In genomic region chr11:39724404-39724803, GRCh38 we compare ENCODE assay signal across 19 cellular contexts.
DNase-seq lines count a peak whose midpoint lies in the region; ATAC-seq and TF ChIP-seq lines count a peak whose summit lies in the region.
"Had no signal": no experiment of that assay in that cellular context is flagged by ENCODE, and none has a peak within 500 bp of the region (broad histone marks: within the 10 kb centered on the region; RNA-seq: fewer than 3 reads in every experiment).

No MANE protein-coding gene starts in this region.

- H2BK120ac ChIP-seq in H9 (ENCODE audit: low read depth, low read length, poor library complexity, severe bottlenecking), result no peak overlapping the region

- no peak overlapping the region for H2BK5ac ChIP-seq in H9 (ENCODE audit: insufficient read length, low read length)

- no peak overlapping the region for H2BK12ac ChIP-seq in H9 (ENCODE audit: insufficient read length, low read depth, low read length)

- no peak overlapping the region for H2AFZ ChIP-seq in H9 (ENCODE audit: low read length)

- no peaks in the 10 kb centered on the region for H3K79me2 ChIP-seq in H9 (ENCODE audit: insufficient read depth, low read length)

- POLR2A ChIA-PET in Panc1 (lab: Charles Lee), result no interaction called here

- no peaks in the 10 kb centered on the region for H3K36me3 Mint-ChIP-seq in H9 (ENCODE audit: insufficient read depth in 1 of 3, low read depth in 3 of 3)
- H3K36me3 Mint-ChIP-seq in activated naive CD4-positive, alpha-beta T cell treated with anti-CD3 and anti-CD28 coated beads for 36 hours (ENCODE audit: low read depth), result no peaks in the 10 kb centered on the region

- no peak overlapping the region for H3K4me3 Mint-ChIP-seq in H9
- no peak overlapping the region for H3K4me3 Mint-ChIP-seq in activated naive CD4-positive, alpha-beta T cell treated with anti-CD3 and anti-CD28 coated beads for 36 hours
- H3K4me3 Mint-ChIP-seq: nephron; stimulated activated naive CD8-positive, alpha-beta T cell treated with anti-CD3 and anti-CD28 coated beads, Interleukin-15, amount 100 ng/mL, for 72 hours had no signal

- H4K8ac ChIP-seq in H9 (replicated peaks; ENCODE audit: insufficient read length, low read depth, low read length), result no peak overlapping the region

- no peak overlapping the region for H4K91ac ChIP-seq in H9 (ENCODE audit: insufficient read length, low read depth, low read length)

- intact Hi-C loops in Panc1 (cut with micrococcal nuclease; ENCODE audit: unreplicated experiment), result no loop called here
- intact Hi-C loops in activated naive CD4-positive, alpha-beta T cell treated with anti-CD3 and anti-CD28 coated beads for 36 hours (cut with micrococcal nuclease), result no loop called here

- H3K4me2 ChIP-seq in H9 (ENCODE audit: insufficient read depth, insufficient read length, low read length), result no peak overlapping the region
- H3K4me2 ChIP-seq: KMS-11 had no signal

- no peak overlapping the region for H3T11ph ChIP-seq in H9 (ENCODE audit: low read length)

- H3K27ac ChIP-seq in H9 (ENCODE audit: insufficient read length, low read depth, low read length), result no peak overlapping the region
- H3K27ac ChIP-seq in Panc1 (ENCODE audit: low read length), result no peak overlapping the region
- H3K27ac ChIP-seq: gastrocnemius medialis, KMS-11 had no signal

- H3K4ac ChIP-seq in H9 (ENCODE audit: low read depth, low read length), result no peak overlapping the region

- H3K27me3 Mint-ChIP-seq in H9 (ENCODE audit: low read depth), result no peaks in the 10 kb centered on the region
- H3K27me3 Mint-ChIP-seq in activated naive CD4-positive, alpha-beta T cell treated with anti-CD3 and anti-CD28 coated beads for 36 hours (ENCODE audit: low read depth), result no peaks in the 10 kb centered on the region
- H3K27me3 Mint-ChIP-seq: stimulated activated naive CD8-positive, alpha-beta T cell treated with anti-CD3 and anti-CD28 coated beads, Interleukin-15, amount 100 ng/mL, for 72 hours had no signal

- no peak overlapping the region for H4K5ac ChIP-seq in H9 (ENCODE audit: insufficient read length, low read depth, low read length)

- no CpG with 5 or more reads among the region's 4 CpGs for WGBS in H9 (ENCODE audit: extremely low coverage, insufficient read length, low lambda C conversion rate)

- H3K4me1 Mint-ChIP-seq in H9, result peaks cover 7 to 8% of the 10 kb centered on the region in 2 experiments
- H3K4me1 Mint-ChIP-seq in activated naive CD4-positive, alpha-beta T cell treated with anti-CD3 and anti-CD28 coated beads for 36 hours (ENCODE audit: low read depth), result no peaks in the 10 kb centered on the region
- H3K4me1 Mint-ChIP-seq: nephron; stimulated activated naive CD8-positive, alpha-beta T cell treated with anti-CD3 and anti-CD28 coated beads, Interleukin-15, amount 100 ng/mL, for 72 hours had no signal

- H3K36me3 ChIP-seq in Panc1 (ENCODE audit: control insufficient read depth, insufficient read depth, low read length), result no peaks in the 10 kb centered on the region
- H3K36me3 ChIP-seq: gastrocnemius medialis had no signal

- H3K27ac Mint-ChIP-seq in H9, result no peak overlapping the region
- no peak overlapping the region for H3K27ac Mint-ChIP-seq in activated naive CD4-positive, alpha-beta T cell treated with anti-CD3 and anti-CD28 coated beads for 36 hours
- H3K27ac Mint-ChIP-seq: nephron; stimulated activated naive CD8-positive, alpha-beta T cell treated with anti-CD3 and anti-CD28 coated beads, Interleukin-15, amount 100 ng/mL, for 72 hours had no signal

- TF ChIP-seq CTCF in H9 (conservative IDR thresholded peaks at IDR 0.05), result peak; percentile 48; the same call in 2 of the 3 replicates
- peak; percentile 11; the same call in 1 of the 2 replicates for TF ChIP-seq CTCF in Panc1 (IDR thresholded peaks at IDR 0.05)

- H4K20me1 ChIP-seq in H9 (ENCODE audit: control insufficient read depth, insufficient read depth, insufficient read length), result no peaks in the 10 kb centered on the region

- BruUV-seq in Panc1 (replicated peaks; lab: Mats Ljungman, UMichigan), result no TSS peak

- H2BK20ac ChIP-seq in H9 (ENCODE audit: low read depth, low read length, poor library complexity, severe bottlenecking), result no peak overlapping the region

- H3K4me3 ChIP-seq in Panc1 (ENCODE audit: low read depth in 2 of 2, low read length in 2 of 2), result no peak overlapping the region
- H3K4me3 ChIP-seq: gastrocnemius medialis, GM12878 had no signal

- H3K27me3 ChIP-seq in H9 (ENCODE audit: insufficient read depth, low read length) (no peaks in the 10 kb centered on the region), Panc1 (ENCODE audit: control insufficient read depth, insufficient read depth, low read length) (no peaks in the 10 kb centered on the region)
- H3K27me3 ChIP-seq: gastrocnemius medialis had no signal

- no peaks in the 10 kb centered on the region for H3K9me3 Mint-ChIP-seq in H9
- H3K9me3 Mint-ChIP-seq in activated naive CD4-positive, alpha-beta T cell treated with anti-CD3 and anti-CD28 coated beads for 36 hours, result peaks cover 7% of the 10 kb centered on the region
- H3K9me3 Mint-ChIP-seq: nephron had no signal

- H3K18ac ChIP-seq in H9 (ENCODE audit: insufficient read length, low read depth, low read length), result no peak overlapping the region

- no peaks in the 10 kb centered on the region; the same call in 1 of the 2 replicates for H3K4me1 ChIP-seq in H9 (ENCODE audit: insufficient read depth, low read length)
- H3K4me1 ChIP-seq in Panc1 (ENCODE audit: control insufficient read depth, insufficient read depth, low read length), result no peaks in the 10 kb centered on the region
- H3K4me1 ChIP-seq: gastrocnemius medialis had no signal

- H3K23ac ChIP-seq in H9 (ENCODE audit: insufficient read length, low read depth, low read length), result no peak overlapping the region

- no peak for ATAC-seq in Panc1
- no peak for ATAC-seq in GM19467 (IDR thresholded peaks at IDR 0.05; ENCODE audit: unreplicated experiment)
- ATAC-seq: gastrocnemius medialis; GM12878; stimulated activated naive CD8-positive, alpha-beta T cell treated with anti-CD3 and anti-CD28 coated beads, Interleukin-15, amount 100 ng/mL, for 72 hours had no signal

- H3K79me1 ChIP-seq in H9 (ENCODE audit: insufficient read depth, low read depth, low read length, poor library complexity, severe bottlenecking), result no peaks in the 10 kb centered on the region

- no peak overlapping the region for H3K56ac ChIP-seq in H9 (ENCODE audit: insufficient read length, low read depth, low read length)

- no peaks in the 10 kb centered on the region for H3K23me2 ChIP-seq in H9 (ENCODE audit: insufficient read length, low read depth, low read length, poor library complexity, severe bottlenecking)

- DNase-seq in D341Med (ENCODE audit: low spot score) (peak; percentile 10), H9 (no peak), Panc1 (ENCODE audit: low read depth, low spot score) (no peak), iPS-NIHi11 (ENCODE audit: low spot score) (peak; percentile 13), epidermal melanocyte (ENCODE audit: insufficient read length, low spot score) (no peak), cerebellar nuclear complex (lab: John Stamatoyannopoulos, UW) (no peak)
- DNase-seq in activated naive CD4-positive, alpha-beta T cell treated with anti-CD3 and anti-CD28 coated beads for 36 hours, result no peak
- DNase-seq: amniotic stem cell; gastrocnemius medialis; midbrain; NCI-H1105 treated with DMSO at 0.1 percent for 48 hours; NCI-H526; RPMI8226; stimulated activated naive CD8-positive, alpha-beta T cell treated with anti-CD3 and anti-CD28 coated beads, Interleukin-15, amount 100 ng/mL, for 72 hours; trophoblast cell had no signal

- CTCF ChIA-PET in Panc1 (lab: Charles Lee), result no interaction called here
- CTCF ChIA-PET in activated naive CD4-positive, alpha-beta T cell treated with anti-CD3 and anti-CD28 coated beads for 36 hours (lab: Charles Lee), result interaction anchor here (1.1 kb wide), 1 partner anchor 27 kb away, joined by 3 read pairs; no protein-coding TSS in a partner anchor

- no peak overlapping the region for H3K9ac ChIP-seq in H9 (ENCODE audit: extremely low read depth, insufficient read length, low read length)
- H3K9ac ChIP-seq: KMS-11 had no signal

- in situ Hi-C loops in Panc1 (cut with HindIII; ENCODE audit: low pct_unique_long_range_greater_than_20kb, low sequenced_read_pairs), result no loop called here

- H3K14ac ChIP-seq in H9 (ENCODE audit: insufficient read depth, low read length), result no peak overlapping the region

- H3K9me3 ChIP-seq in H9 (ENCODE audit: control insufficient read depth, low read depth, low read length), result no peaks in the 10 kb centered on the region
- no peaks in the 10 kb centered on the region for H3K9me3 ChIP-seq in Panc1 (ENCODE audit: control insufficient read depth, insufficient read depth, low read depth, low read length)
- H3K9me3 ChIP-seq: gastrocnemius medialis had no signal

- no peak overlapping the region for H2BK15ac ChIP-seq in H9 (ENCODE audit: low read depth, low read length)

- no peak overlapping the region for H2AK5ac ChIP-seq in H9 (ENCODE audit: insufficient read length, low read length)

Comparison
In these comparisons a context has a peak if more than half of its experiments do, and no peak if none do; other contexts are left out.
1. DNase-seq: peak in D341Med (single experiment) and iPS-NIHi11 (single experiment); none in H9 (single experiment), Panc1 (single experiment), activated naive CD4-positive, alpha-beta T cell treated with anti-CD3 and anti-CD28 coated beads for 36 hours (single experiment), epidermal melanocyte (single experiment) and cerebellar nuclear complex (0 of 2).